ENCODE assay signal across 16 cellular contexts in the genomic region with DNA sequence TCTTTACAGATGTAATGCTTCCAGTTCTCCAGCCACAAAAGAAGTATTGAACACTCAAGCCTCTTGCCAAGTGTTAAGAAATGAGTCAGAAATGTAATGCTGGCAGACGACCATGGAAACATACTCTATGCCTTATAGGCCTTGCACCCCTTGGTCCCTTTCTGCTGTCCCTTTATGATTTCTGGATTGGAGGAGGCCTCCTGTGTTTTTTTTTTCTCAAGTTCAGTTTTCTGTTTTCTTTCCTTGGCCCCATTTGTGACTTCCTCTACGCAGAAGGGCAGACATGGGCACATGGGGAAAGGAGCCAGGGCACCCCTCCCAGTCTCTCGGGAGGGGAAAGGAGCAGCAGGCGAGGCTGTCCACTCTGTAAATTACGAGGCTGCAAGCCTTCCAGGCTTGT. TPM values are rescaled to one million over a fixed set of nuclear protein-coding genes. Genes with fewer than 3 reads are reported as not detected.
A peak's percentile ranks its signal among the peaks of the same experiment; 100 is the strongest.
DNase-seq lines count a peak whose midpoint lies in the region; ATAC-seq, FAIRE-seq and TF ChIP-seq lines count a peak whose summit lies in the region.
"Had no signal": no experiment of that assay in that cellular context is flagged by ENCODE, and none has a peak within 500 bp of the region (broad histone marks: within the 10 kb centered on the region; RNA-seq: fewer than 3 reads in every experiment).

No MANE protein-coding gene starts in this region.

- peaks cover 6% of the 10 kb centered on the region for H3K9me3 Mint-ChIP-seq in astrocyte (ENCODE audit: unreplicated experiment)
- no peaks in the 10 kb centered on the region for H3K9me3 Mint-ChIP-seq in activated CD8-positive, alpha-beta memory T cell treated with anti-CD3 and anti-CD28 coated beads, Interleukin-2, amount 10 ng/mL, durations not matched to agents 7 days and 5 days (ENCODE audit: low read depth)

- no peak overlapping the region for H3K27ac Mint-ChIP-seq in astrocyte (ENCODE audit: unreplicated experiment)
- no peak overlapping the region for H3K27ac Mint-ChIP-seq in activated CD8-positive, alpha-beta memory T cell treated with anti-CD3 and anti-CD28 coated beads, Interleukin-2, amount 10 ng/mL, durations not matched to agents 7 days and 5 days
- H3K27ac Mint-ChIP-seq: T-helper 17 cell had no signal

- H3K27me3 Mint-ChIP-seq in astrocyte (ENCODE audit: low read depth, unreplicated experiment) = peaks cover 4% of the 10 kb centered on the region
- no peaks in the 10 kb centered on the region for H3K27me3 Mint-ChIP-seq in activated CD8-positive, alpha-beta memory T cell treated with anti-CD3 and anti-CD28 coated beads, Interleukin-2, amount 10 ng/mL, durations not matched to agents 7 days and 5 days
- H3K27me3 Mint-ChIP-seq: T-helper 17 cell had no signal

- H2AFZ ChIP-seq in astrocyte (ENCODE audit: low read depth, low read length) = no peak overlapping the region

- H3K9me3 ChIP-seq in astrocyte (ENCODE audit: insufficient read depth, low read depth, low read length) = no peaks in the 10 kb centered on the region
- H3K9me3 ChIP-seq: psoas muscle had no signal

- H3K4me1 ChIP-seq in astrocyte (ENCODE audit: insufficient read depth, low read length) = peaks cover 7% of the 10 kb centered on the region

- H3K79me2 ChIP-seq in astrocyte (ENCODE audit: insufficient read depth, low read length) = no peaks in the 10 kb centered on the region

- no peak overlapping the region for H3K27ac ChIP-seq in astrocyte (ENCODE audit: low read depth, low read length)
- H3K27ac ChIP-seq: psoas muscle had no signal

- ATAC-seq in activated CD8-positive, alpha-beta memory T cell treated with anti-CD3 and anti-CD28 coated beads, Interleukin-2, amount 10 ng/mL, durations not matched to agents 7 days and 5 days = no peak
- no peak for ATAC-seq in HG02678 (IDR thresholded peaks at IDR 0.05; ENCODE audit: unreplicated experiment)
- ATAC-seq: psoas muscle, T-helper 17 cell had no signal

- no peak overlapping the region for H3K4me3 Mint-ChIP-seq in astrocyte (ENCODE audit: unreplicated experiment)
- H3K4me3 Mint-ChIP-seq in activated CD8-positive, alpha-beta memory T cell treated with anti-CD3 and anti-CD28 coated beads, Interleukin-2, amount 10 ng/mL, durations not matched to agents 7 days and 5 days = no peak overlapping the region
- H3K4me3 Mint-ChIP-seq: naive B cell, T-helper 17 cell had no signal

- CTCF ChIA-PET in activated CD8-positive, alpha-beta memory T cell treated with anti-CD3 and anti-CD28 coated beads, Interleukin-2, amount 10 ng/mL, durations not matched to agents 7 days and 5 days (lab: Charles Lee) = no interaction called here

- FAIRE-seq in astrocyte (lab: Jason Lieb, UNC) = peak; percentile 20
- FAIRE-seq: endometrium had no signal

- TF ChIP-seq CTCF in astrocyte (IDR thresholded peaks at IDR 0.05; ENCODE audit: insufficient read depth, low read depth, low read length) (no peak), fibroblast of the aortic adventitia (IDR thresholded peaks at IDR 0.05; ENCODE audit: insufficient read depth, low read length) (no peak)

- no peak overlapping the region for H3K9ac ChIP-seq in astrocyte (ENCODE audit: low read length)

- no peak overlapping the region for H3K4me2 ChIP-seq in astrocyte (ENCODE audit: low read length)

- H3K4me1 Mint-ChIP-seq in astrocyte (ENCODE audit: low read depth, unreplicated experiment) = peaks cover 3% of the 10 kb centered on the region
- peaks cover 10% of the 10 kb centered on the region for H3K4me1 Mint-ChIP-seq in activated CD8-positive, alpha-beta memory T cell treated with anti-CD3 and anti-CD28 coated beads, Interleukin-2, amount 10 ng/mL, durations not matched to agents 7 days and 5 days

- DNase-seq in COLO829 (ENCODE audit: low spot score) = peak; percentile 6
- peak; percentile 82 for DNase-seq in astrocyte (ENCODE audit: low read depth)
- DNase-seq in fibroblast of the aortic adventitia (ENCODE audit: low read depth) = peak; percentile 92
- peak; percentile 51 for DNase-seq in pons (ENCODE audit: low spot score)
- DNase-seq in NCI-H510A treated with DMSO at 0.1 percent for 48 hours (lab: John Stamatoyannopoulos, UW) = no peak
- no peak for DNase-seq in AG08396 (ENCODE audit: low spot score)
- no peak for DNase-seq in activated CD8-positive, alpha-beta memory T cell treated with anti-CD3 and anti-CD28 coated beads, Interleukin-2, amount 10 ng/mL, durations not matched to agents 7 days and 5 days
- DNase-seq: activated CD4-positive, CD25-positive, alpha-beta regulatory T cell treated with anti-CD3 and anti-CD28 coated beads, Interleukin-2, amount 50 U/mL, for 72 hours; activated naive CD4-positive, alpha-beta T cell treated with Interleukin-2 at 50 U/mL for 16 hours; central memory CD4-positive, alpha-beta T cell; naive B cell; NCI-H2081 treated with DMSO at 0.1 percent for 48 hours; psoas muscle; T-helper 17 cell had no signal

- no peaks in the 10 kb centered on the region for H3K36me3 ChIP-seq in astrocyte (ENCODE audit: insufficient read depth, low read length)

- H3K4me3 ChIP-seq in astrocyte (ENCODE audit: insufficient read depth, low read depth, low read length) = no peak overlapping the region
- H3K4me3 ChIP-seq in fibroblast of the aortic adventitia (ENCODE audit: low read depth, low read length) = no peak overlapping the region
- H3K4me3 ChIP-seq: psoas muscle had no signal

- H3K27me3 ChIP-seq in astrocyte (ENCODE audit: insufficient read depth, low read length) = no peaks in the 10 kb centered on the region

- peaks cover 5% of the 10 kb centered on the region for H3K36me3 Mint-ChIP-seq in astrocyte (ENCODE audit: low read depth, unreplicated experiment)
- no peaks in the 10 kb centered on the region for H3K36me3 Mint-ChIP-seq in activated CD8-positive, alpha-beta memory T cell treated with anti-CD3 and anti-CD28 coated beads, Interleukin-2, amount 10 ng/mL, durations not matched to agents 7 days and 5 days

- H4K20me1 ChIP-seq in astrocyte (ENCODE audit: insufficient read depth, low read length) = no peaks in the 10 kb centered on the region

RNA-seq across cellular contexts. Expression of gene SNX18, which starts 53.4 kb away (rescaled TPM):
- total RNA-seq in astrocyte = 38.8 and 43.5 TPM in 2 replicates
- total RNA-seq in fibroblast of the aortic adventitia (ENCODE audit: low replicate concordance) = 38.8 and 44.7 TPM in 2 replicates
- 10 to 100 TPM; 35.2 to 45.3 TPM for total RNA-seq in activated CD8-positive, alpha-beta memory T cell treated with anti-CD3 and anti-CD28 coated beads, Interleukin-2, amount 10 ng/mL, durations not matched to agents 7 days and 5 days

Comparison
In these comparisons a context has a peak if more than half of its experiments do, and no peak if none do; other contexts are left out.
1. DNase-seq: peak in COLO829 (single experiment), astrocyte (single experiment), fibroblast of the aortic adventitia (single experiment) and pons (single experiment); none in NCI-H510A treated with DMSO at 0.1 percent for 48 hours (single experiment), AG08396 (single experiment) and activated CD8-positive, alpha-beta memory T cell treated with anti-CD3 and anti-CD28 coated beads, Interleukin-2, amount 10 ng/mL, durations not matched to agents 7 days and 5 days (single experiment).